In the genomic region with DNA sequence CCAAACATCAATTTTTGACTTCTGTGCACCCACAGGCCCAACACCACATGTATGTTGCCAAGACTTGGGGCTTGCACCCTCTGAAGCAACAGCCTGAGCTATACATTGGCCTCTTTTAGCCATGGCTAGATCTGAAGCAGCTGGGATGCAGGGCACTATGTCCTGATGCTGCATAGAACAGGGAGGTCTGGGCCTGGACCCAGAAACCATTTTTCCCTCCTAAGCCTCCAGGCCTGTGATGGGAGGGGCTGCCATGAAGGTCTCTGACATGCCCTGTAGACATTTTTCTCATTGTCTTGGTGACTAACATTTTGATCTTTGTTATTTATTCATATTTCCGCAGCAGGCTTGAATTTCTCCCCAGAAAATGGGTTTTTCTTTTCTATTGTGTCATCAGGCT, we compare ENCODE assay signal across 11 cellular contexts.
"Had no signal": no experiment of that assay in that cellular context is flagged by ENCODE, and none has a peak within 500 bp of the region (broad histone marks: within the 10 kb centered on the region; RNA-seq: fewer than 3 reads in every experiment).

No MANE protein-coding gene starts in this region.

- ATAC-seq: GM23338, HCT116 had no signal

- H3K27ac Mint-ChIP-seq: GM23338, H9, HFFc6 had no signal

- H3K4me3 Mint-ChIP-seq: GM23338, H9, HFFc6 had no signal

- H3K27ac ChIP-seq: GM23248 had no signal

- H2AFZ ChIP-seq: GM23248, GM23338 had no signal

- FAIRE-seq: H1, H54 had no signal

- DNase-seq: GM23248, GOT3, H7, H9, HCEC 1CT, HFFc6 had no signal

- H3K9ac ChIP-seq: GM23248 had no signal

- H3K9me3 ChIP-seq: HAP-1 had no signal

- H3K4me2 ChIP-seq: GM23338 had no signal

- H3K4me1 ChIP-seq: HAP-1 had no signal

- H3K4me1 Mint-ChIP-seq: GM23338, H9 had no signal

- H3K4me3 ChIP-seq: GM23248, GM23338, HAP-1 had no signal

- H3K36me3 ChIP-seq: HAP-1 had no signal
